In genomic region chr12:47838286-47838931, GRCh38 we compare ENCODE assay signal across 9 cellular contexts. TPM values are rescaled to one million over a fixed set of nuclear protein-coding genes. Genes with fewer than 3 reads are reported as not detected.
DNase-seq lines count a peak whose midpoint lies in the region; ATAC-seq, FAIRE-seq and TF ChIP-seq lines count a peak whose summit lies in the region.
"Had no signal": no experiment of that assay in that cellular context is flagged by ENCODE, and none has a peak within 500 bp of the region (broad histone marks: within the 10 kb centered on the region; RNA-seq: fewer than 3 reads in every experiment).

No MANE protein-coding gene starts in this region.

- H4K20me1 ChIP-seq in OCI-LY3 (ENCODE audit: insufficient read depth, low read length): no peaks in the 10 kb centered on the region

- H3K27ac ChIP-seq in OCI-LY3 (ENCODE audit: low read length) (no peak overlapping the region), left lung (no peak overlapping the region), uterus (no peak overlapping the region)

- H3K9me3 Mint-ChIP-seq in activated naive CD8-positive, alpha-beta T cell treated with anti-CD3 and anti-CD28 coated beads, Interleukin-2, amount 50 U/mL, for 24 hours: no peaks in the 10 kb centered on the region
- H3K9me3 Mint-ChIP-seq in activated naive CD8-positive, alpha-beta T cell treated with anti-CD3 and anti-CD28 coated beads for 36 hours: no peaks in the 10 kb centered on the region

- no peak overlapping the region for H3K4me3 Mint-ChIP-seq in activated naive CD8-positive, alpha-beta T cell treated with anti-CD3 and anti-CD28 coated beads, Interleukin-2, amount 50 U/mL, for 24 hours
- H3K4me3 Mint-ChIP-seq in activated naive CD8-positive, alpha-beta T cell treated with anti-CD3 and anti-CD28 coated beads for 36 hours: no peak overlapping the region

- ATAC-seq in activated naive CD8-positive, alpha-beta T cell treated with anti-CD3 and anti-CD28 coated beads, Interleukin-2, amount 50 U/mL, for 24 hours: peak; percentile 2
- ATAC-seq in left lung: peak; percentile 28
- no peak for ATAC-seq in GM21390 (IDR thresholded peaks at IDR 0.05; ENCODE audit: unreplicated experiment)
- ATAC-seq in GM19035 (IDR thresholded peaks at IDR 0.05; ENCODE audit: unreplicated experiment): no peak

- H3K79me2 ChIP-seq in OCI-LY3 (ENCODE audit: low read length): no peaks in the 10 kb centered on the region

- peaks cover 29% of the 10 kb centered on the region for H3K27me3 ChIP-seq in OCI-LY3 (ENCODE audit: low read depth, low read length)
- no peaks in the 10 kb centered on the region for H3K27me3 ChIP-seq in bronchial epithelial cell (ENCODE audit: control insufficient read depth, insufficient read depth, low read length)
- no peaks in the 10 kb centered on the region for H3K27me3 ChIP-seq in left lung
- no peaks in the 10 kb centered on the region for H3K27me3 ChIP-seq in uterus

- H3K27ac Mint-ChIP-seq in activated naive CD8-positive, alpha-beta T cell treated with anti-CD3 and anti-CD28 coated beads, Interleukin-2, amount 50 U/mL, for 24 hours: no peak overlapping the region
- no peak overlapping the region for H3K27ac Mint-ChIP-seq in activated naive CD8-positive, alpha-beta T cell treated with anti-CD3 and anti-CD28 coated beads for 36 hours

- H3K9ac ChIP-seq in OCI-LY3 (ENCODE audit: low read length): no peak overlapping the region

- H3K9me3 ChIP-seq in OCI-LY3 (ENCODE audit: insufficient read depth, low read length) (no peaks in the 10 kb centered on the region), left lung (no peaks in the 10 kb centered on the region), uterus (no peaks in the 10 kb centered on the region)

- DNase-seq in activated naive CD8-positive, alpha-beta T cell treated with anti-CD3 and anti-CD28 coated beads, Interleukin-2, amount 50 U/mL, for 24 hours: peak; percentile 50
- no peak for DNase-seq in activated naive CD8-positive, alpha-beta T cell treated with anti-CD3 and anti-CD28 coated beads for 36 hours
- DNase-seq in bronchial epithelial cell (ENCODE audit: low read depth): no peak
- no peak for DNase-seq in left lung
- DNase-seq in uterus: peak in 1 of 2 donors; percentile 49

- intact Hi-C loops in left lung (cut with DNase I) (loop anchor here in 1 of 2 donors (2.0 to 10.0 kb wide), 3 partner anchors 41 to 124 kb away; partner anchors contain the start of gene SLC48A1), uterus (cut with DNase I; ENCODE audit: low total_unique reads) (loop anchor here (5.0 to 10.0 kb wide), 4 partner anchors 36 to 124 kb away; no protein-coding TSS in a partner anchor)

- H3K4me1 Mint-ChIP-seq in activated naive CD8-positive, alpha-beta T cell treated with anti-CD3 and anti-CD28 coated beads, Interleukin-2, amount 50 U/mL, for 24 hours: peaks cover 63% of the 10 kb centered on the region
- peaks cover 54% of the 10 kb centered on the region for H3K4me1 Mint-ChIP-seq in activated naive CD8-positive, alpha-beta T cell treated with anti-CD3 and anti-CD28 coated beads for 36 hours

- H3K27me3 Mint-ChIP-seq in activated naive CD8-positive, alpha-beta T cell treated with anti-CD3 and anti-CD28 coated beads, Interleukin-2, amount 50 U/mL, for 24 hours: no peaks in the 10 kb centered on the region
- no peaks in the 10 kb centered on the region for H3K27me3 Mint-ChIP-seq in activated naive CD8-positive, alpha-beta T cell treated with anti-CD3 and anti-CD28 coated beads for 36 hours

- H3K36me3 ChIP-seq in OCI-LY3 (replicated peaks; ENCODE audit: low read depth, low read length): no peaks in the 10 kb centered on the region
- no peaks in the 10 kb centered on the region for H3K36me3 ChIP-seq in bronchial epithelial cell (ENCODE audit: control insufficient read depth, insufficient read depth, low read length)
- peaks cover 0 to 4% of the 10 kb centered on the region in 2 donors for H3K36me3 ChIP-seq in left lung
- H3K36me3 ChIP-seq in uterus: no peaks in the 10 kb centered on the region

- peaks cover 11% of the 10 kb centered on the region for H3K36me3 Mint-ChIP-seq in activated naive CD8-positive, alpha-beta T cell treated with anti-CD3 and anti-CD28 coated beads, Interleukin-2, amount 50 U/mL, for 24 hours (ENCODE audit: low read depth)
- H3K36me3 Mint-ChIP-seq in activated naive CD8-positive, alpha-beta T cell treated with anti-CD3 and anti-CD28 coated beads for 36 hours: peaks cover 8% of the 10 kb centered on the region

- H3K4me1 ChIP-seq in OCI-LY3 (ENCODE audit: low read length) (peaks cover 42% of the 10 kb centered on the region), left lung (peaks cover 6 to 30% of the 10 kb centered on the region in 2 donors), uterus (no peaks in the 10 kb centered on the region)

- TF ChIP-seq CTCF in OCI-LY3 (IDR thresholded peaks at IDR 0.05; ENCODE audit: low read depth, low read length) (peak; percentile 79), bronchial epithelial cell (IDR thresholded peaks at IDR 0.05; ENCODE audit: insufficient read depth, low read length, severe bottlenecking) (peak; percentile 46), left lung (IDR thresholded peaks at IDR 0.05) (peak; percentile 22 to 41), uterus (IDR thresholded peaks at IDR 0.05) (peak; percentile 54 to 73 (median 62))

- H3K4me3 ChIP-seq in OCI-LY3 (ENCODE audit: low read length) (no peak overlapping the region), bronchial epithelial cell (ENCODE audit: low read depth, low read length) (no peak overlapping the region), left lung (no peak overlapping the region), uterus (no peak overlapping the region)
- H3K4me3 ChIP-seq: skin epidermis had no signal

- H2AFZ ChIP-seq in OCI-LY3 (ENCODE audit: low read depth, low read length): no peak overlapping the region

- no peak for FAIRE-seq in bronchial epithelial cell (lab: Jason Lieb, UNC)

- H3K4me2 ChIP-seq in OCI-LY3 (ENCODE audit: low read length): no peak overlapping the region

- TF ChIP-seq POLR2A in uterus (IDR thresholded peaks at IDR 0.05): no peak

RNA-seq across cellular contexts. Expression of gene HDAC7, which starts 18.7 kb away (rescaled TPM):
- 100 to 1,000 TPM; 233 to 246 TPM for total RNA-seq in activated naive CD8-positive, alpha-beta T cell treated with anti-CD3 and anti-CD28 coated beads for 36 hours
- total RNA-seq in bronchial epithelial cell (7.1 and 9.0 TPM in 2 replicates), left lung (100 to 1,000 TPM; 102 to 115 TPM), uterus (100 to 1,000 TPM in 1 of 4 donors, 10 to 100 TPM in 3; 33.0 to 191 (median 42.5) TPM)

Comparison
In these comparisons a context has a peak if more than half of its experiments do, and no peak if none do; other contexts are left out.
1. ATAC-seq: peak in activated naive CD8-positive, alpha-beta T cell treated with anti-CD3 and anti-CD28 coated beads, Interleukin-2, amount 50 U/mL, for 24 hours (single experiment) and left lung (single experiment); none in GM21390 (single experiment) and GM19035 (single experiment).
2. Peak in every context shown above with its lines, with median percentiles within 50 percentile points of each other: CTCF ChIP-seq.